In the genomic region with DNA sequence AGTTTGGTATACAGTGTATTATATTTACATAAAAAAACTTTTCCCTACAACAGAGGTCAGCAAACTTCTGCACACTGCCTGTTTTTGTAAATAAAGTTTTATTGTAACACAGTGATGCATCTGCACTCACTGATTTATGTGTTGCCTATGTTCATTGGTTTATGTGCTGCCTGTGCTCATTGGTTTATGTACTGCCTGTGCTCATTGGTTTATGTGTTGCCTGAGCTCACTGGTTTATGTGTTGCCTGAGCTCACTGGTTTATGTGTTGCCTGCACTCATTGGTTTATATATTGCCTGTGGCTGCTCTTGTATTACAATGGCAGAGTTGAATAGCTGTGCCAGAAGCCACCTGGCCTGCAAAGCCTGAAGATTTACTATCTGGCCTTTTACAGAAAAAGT, we compare ENCODE assay signal across 14 cellular contexts.
DNase-seq lines count a peak whose midpoint lies in the region; ATAC-seq, FAIRE-seq and TF ChIP-seq lines count a peak whose summit lies in the region.
"Had no signal": no experiment of that assay in that cellular context is flagged by ENCODE, and none has a peak within 500 bp of the region (broad histone marks: within the 10 kb centered on the region; RNA-seq: fewer than 3 reads in every experiment).

No MANE protein-coding gene starts in this region.

- no peak overlapping the region for H3K27ac Mint-ChIP-seq in activated CD4-positive, alpha-beta memory T cell treated with anti-CD3 and anti-CD28 coated beads for 36 hours
- no peak overlapping the region for H3K27ac Mint-ChIP-seq in immature natural killer cell
- H3K27ac Mint-ChIP-seq: natural killer cell; stimulated activated memory B cell treated with anti-CD40 and anti-IgM and Interleukin-4, amounts not matched to agents 10 μg/mL and 1 μg/mL and 100 μg/mL, for 72 hours had no signal

- H3K27me3 Mint-ChIP-seq in activated CD4-positive, alpha-beta memory T cell treated with anti-CD3 and anti-CD28 coated beads for 36 hours = no peaks in the 10 kb centered on the region
- H3K27me3 Mint-ChIP-seq in immature natural killer cell (ENCODE audit: low read depth in 3 of 3) = peaks cover 0 to 1% (median 1%) of the 10 kb centered on the region in 3 donors

- peak; percentile 49; the same call in 1 of the 2 replicates for ATAC-seq in HCT116
- no peak for ATAC-seq in HG03442 (IDR thresholded peaks at IDR 0.05; ENCODE audit: unreplicated experiment)
- ATAC-seq: natural killer cell; stimulated activated memory B cell treated with anti-CD40 and anti-IgM and Interleukin-4, amounts not matched to agents 10 μg/mL and 1 μg/mL and 100 μg/mL, for 72 hours had no signal

- no peak for TF ChIP-seq RAD21 in HCT116 (IDR thresholded peaks at IDR 0.05; ENCODE audit: low read depth)

- TF ChIP-seq CTCF in HCT116 (IDR thresholded peaks at IDR 0.05 in 2 of 3, conservative IDR thresholded peaks at IDR 0.05 in 1 of 3; ENCODE audit: borderline replicate concordance in 1 of 3, insufficient read depth in 1 of 3, low read depth in 2 of 3, low read length in 2 of 3) (no peak), fibroblast of villous mesenchyme (IDR thresholded peaks at IDR 0.05; ENCODE audit: insufficient read depth, low read depth, low read length) (no peak)

- FAIRE-seq in RCC 7860 (lab: Jason Lieb, UNC) = no peak

- H2AFZ ChIP-seq in HCT116 (ENCODE audit: low read depth, low read length, poor library complexity, severe bottlenecking) = no peak overlapping the region

- no peaks in the 10 kb centered on the region for H3K9me2 ChIP-seq in HCT116 (ENCODE audit: insufficient read depth)

- no peak overlapping the region for H3K9ac ChIP-seq in HCT116 (ENCODE audit: low read length)

- no peak overlapping the region for H3K27ac ChIP-seq in HCT116 (ENCODE audit: low read depth, low read length)
- H3K27ac ChIP-seq: adrenal gland had no signal

- no peaks in the 10 kb centered on the region; a peak in 1 of 4 replicates for H3K4me1 ChIP-seq in HCT116 (ENCODE audit: control insufficient read depth in 1 of 2, insufficient read depth in 2 of 2, low read length in 2 of 2)
- H3K4me1 ChIP-seq: adrenal gland had no signal

- RAD21 ChIA-PET in HCT116 (lab: Charles Lee; ENCODE audit: low non-redundant PET in 1 of 2, low total read pairs in 2 of 2, uncharacterized antibody in 2 of 2, unreplicated experiment in 2 of 2) = no interaction called here

- POLR2A ChIA-PET in HCT116 (lab: Charles Lee) = interaction anchor here (1.0 kb wide), 1 partner anchor 113 kb away, joined by 3 read pairs; a partner anchor contains a TSS
- POLR2A ChIA-PET in activated CD4-positive, alpha-beta memory T cell treated with anti-CD3 and anti-CD28 coated beads for 36 hours (lab: Charles Lee) = no interaction called here

- H3K4me3 Mint-ChIP-seq in activated CD4-positive, alpha-beta memory T cell treated with anti-CD3 and anti-CD28 coated beads for 36 hours = no peak overlapping the region
- no peak overlapping the region for H3K4me3 Mint-ChIP-seq in immature natural killer cell
- H3K4me3 Mint-ChIP-seq: natural killer cell; stimulated activated memory B cell treated with anti-CD40 and anti-IgM and Interleukin-4, amounts not matched to agents 10 μg/mL and 1 μg/mL and 100 μg/mL, for 72 hours had no signal

- TF ChIP-seq POLR2A in HCT116 (IDR thresholded peaks at IDR 0.05; ENCODE audit: borderline replicate concordance, extremely low read depth, insufficient read depth, insufficient read length) = no peak

- no peaks in the 10 kb centered on the region for H4K20me1 ChIP-seq in HCT116 (ENCODE audit: insufficient read depth)

- no TSS peak for BruUV-seq in HCT116 (replicated peaks; lab: Mats Ljungman, UMichigan)

- H3K9me3 ChIP-seq in HCT116 (ENCODE audit: control insufficient read depth in 1 of 2, insufficient read depth in 1 of 2, low read depth in 1 of 2, low read length in 2 of 2) = no peaks in the 10 kb centered on the region
- H3K9me3 ChIP-seq: adrenal gland had no signal

- H3K4me3 ChIP-seq in HCT116 (replicated peaks in 1 of 2; ENCODE audit: low read depth in 1 of 2, low read length in 2 of 2) (no peak overlapping the region), fibroblast of villous mesenchyme (ENCODE audit: low read depth, low read length) (no peak overlapping the region)
- H3K4me3 ChIP-seq: adrenal gland had no signal

- no peaks in the 10 kb centered on the region for H3K4me1 Mint-ChIP-seq in activated CD4-positive, alpha-beta memory T cell treated with anti-CD3 and anti-CD28 coated beads for 36 hours (ENCODE audit: low read depth)
- no peaks in the 10 kb centered on the region for H3K4me1 Mint-ChIP-seq in immature natural killer cell
- H3K4me1 Mint-ChIP-seq: natural killer cell; stimulated activated memory B cell treated with anti-CD40 and anti-IgM and Interleukin-4, amounts not matched to agents 10 μg/mL and 1 μg/mL and 100 μg/mL, for 72 hours had no signal

- CTCF ChIA-PET in HCT116 (lab: Charles Lee) = interaction anchor here (1.9 kb wide), 1 partner anchor 10 kb away, joined by 6 read pairs; no protein-coding TSS in a partner anchor
- CTCF ChIA-PET in activated CD4-positive, alpha-beta memory T cell treated with anti-CD3 and anti-CD28 coated beads for 36 hours (lab: Charles Lee) = interaction anchor here (0.7 kb wide), 1 partner anchor 8 kb away, joined by 3 read pairs; no protein-coding TSS in a partner anchor

- no peaks in the 10 kb centered on the region for H3K36me3 Mint-ChIP-seq in activated CD4-positive, alpha-beta memory T cell treated with anti-CD3 and anti-CD28 coated beads for 36 hours
- H3K36me3 Mint-ChIP-seq in immature natural killer cell = no peaks in the 10 kb centered on the region
- H3K36me3 Mint-ChIP-seq: natural killer cell; stimulated activated memory B cell treated with anti-CD40 and anti-IgM and Interleukin-4, amounts not matched to agents 10 μg/mL and 1 μg/mL and 100 μg/mL, for 72 hours had no signal

- no peaks in the 10 kb centered on the region for H3K9me3 Mint-ChIP-seq in activated CD4-positive, alpha-beta memory T cell treated with anti-CD3 and anti-CD28 coated beads for 36 hours
- no peaks in the 10 kb centered on the region for H3K9me3 Mint-ChIP-seq in immature natural killer cell
- H3K9me3 Mint-ChIP-seq: natural killer cell; stimulated activated memory B cell treated with anti-CD40 and anti-IgM and Interleukin-4, amounts not matched to agents 10 μg/mL and 1 μg/mL and 100 μg/mL, for 72 hours had no signal

- H3K79me2 ChIP-seq in HCT116 (ENCODE audit: insufficient read depth, low read length) = no peaks in the 10 kb centered on the region

- H3K4me2 ChIP-seq in HCT116 (ENCODE audit: low read length) = no peak overlapping the region

- intact Hi-C loops in HCT116 (cut with micrococcal nuclease) = no loop called here
- intact Hi-C loops in activated CD4-positive, alpha-beta memory T cell treated with anti-CD3 and anti-CD28 coated beads for 36 hours (cut with micrococcal nuclease) = no loop called here

- H3K27me3 ChIP-seq in HCT116 (ENCODE audit: insufficient read depth, low read length) = no peaks in the 10 kb centered on the region
- H3K27me3 ChIP-seq: adrenal gland had no signal

- H3K36me3 ChIP-seq in HCT116 (ENCODE audit: control insufficient read depth in 1 of 2, insufficient read depth in 2 of 2, low read length in 2 of 2) = no peaks in the 10 kb centered on the region
- H3K36me3 ChIP-seq: adrenal gland had no signal

- DNase-seq in COLO829 (ENCODE audit: low spot score) = peak; percentile 32
- peak; percentile 50 for DNase-seq in HCT116 (ENCODE audit: low read depth, low spot score)
- DNase-seq in RCC 7860 (ENCODE audit: low spot score) = peak; percentile 6
- peak; percentile 33 for DNase-seq in fibroblast of villous mesenchyme (ENCODE audit: low read depth)
- no peak for DNase-seq in activated CD4-positive, alpha-beta memory T cell treated with anti-CD3 and anti-CD28 coated beads for 36 hours
- no peak for DNase-seq in immature natural killer cell
- no peak for DNase-seq in UCSD-AML1 (lab: John Stamatoyannopoulos, UW; ENCODE audit: unreplicated experiment)
- DNase-seq: dermis blood vessel endothelial cell; natural killer cell; retina; stimulated activated CD4-positive, alpha-beta T cell treated with anti-CD3 and anti-CD28 coated beads, Interleukin-4, amount 100 ng/mL, for 1 hour had no signal

TF ChIP-seq in HCT116, 20 proteins besides CTCF, POLR2A, EP300 and RAD21:
- TF ChIP-seq CEBPB (IDR thresholded peaks at IDR 0.05; ENCODE audit: low read depth) (no peak), CBX3 (IDR thresholded peaks at IDR 0.05; ENCODE audit: low read depth) (0 out of 2 replicates have a peak, but pooled peaks have one; percentile 18), SP1 (IDR thresholded peaks at IDR 0.05; ENCODE audit: low read depth) (peak; percentile 45)
- TF ChIP-seq, protein P1, sequence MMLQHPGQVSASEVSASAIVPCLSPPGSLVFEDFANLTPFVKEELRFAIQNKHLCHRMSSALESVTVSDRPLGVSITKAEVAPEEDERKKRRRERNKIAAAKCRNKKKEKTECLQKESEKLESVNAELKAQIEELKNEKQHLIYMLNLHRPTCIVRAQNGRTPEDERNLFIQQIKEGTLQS (IDR thresholded peaks at IDR 0.05) = no peak

Comparison
In these comparisons a context has a peak if more than half of its experiments do, and no peak if none do; other contexts are left out.
1. DNase-seq: peak in COLO829 (single experiment), HCT116 (single experiment), RCC 7860 (single experiment) and fibroblast of villous mesenchyme (single experiment); none in activated CD4-positive, alpha-beta memory T cell treated with anti-CD3 and anti-CD28 coated beads for 36 hours (single experiment), immature natural killer cell (0 of 3) and UCSD-AML1 (single experiment).